8 cellular contexts compared by ENCODE assay signal in the genomic region with DNA sequence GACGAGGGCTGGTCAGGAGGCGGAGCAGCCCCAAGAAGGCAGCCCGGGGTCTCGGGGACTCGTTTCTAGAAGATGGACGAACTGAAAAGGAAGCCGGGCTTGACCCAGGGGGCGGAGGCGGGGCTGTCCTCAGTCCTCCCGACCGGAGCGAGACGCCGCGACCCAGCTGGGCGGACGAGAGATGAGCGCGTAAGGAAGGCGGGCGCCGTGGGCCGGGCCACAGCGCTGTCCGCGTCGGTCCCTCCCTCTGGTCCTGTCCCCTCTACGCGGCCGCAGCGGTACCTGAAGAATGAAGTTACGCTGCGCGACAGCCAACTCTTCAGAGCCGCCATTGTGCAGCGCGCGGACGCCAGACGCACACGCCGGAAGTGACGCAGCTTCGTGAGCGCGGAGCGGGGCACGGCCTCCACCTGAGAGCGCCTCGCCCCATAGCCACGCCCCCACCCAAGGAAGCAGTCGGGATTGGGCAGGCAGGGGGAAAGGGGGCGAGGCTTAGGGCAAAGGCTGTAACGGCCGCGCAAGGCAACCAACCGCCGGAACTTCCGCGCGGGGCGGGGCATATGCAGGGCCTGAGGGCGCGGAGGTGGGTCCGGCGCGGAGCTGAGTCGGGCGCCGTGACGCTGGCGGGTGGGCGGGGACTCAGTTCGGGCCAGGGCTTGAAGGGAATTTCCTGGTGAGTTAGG. TPM values are rescaled to one million over a fixed set of nuclear protein-coding genes. Genes with fewer than 3 reads are reported as not detected.
A peak's percentile ranks its signal among the peaks of the same experiment; 100 is the strongest.
DNase-seq lines count a peak whose midpoint lies in the region; ATAC-seq and FAIRE-seq lines count a peak whose summit lies in the region.

A gene (minus strand): TSS at position 370 of the 683 bp plus-strand sequence. CDS start 38 bp downstream, at position 332.

- H3K27me3 ChIP-seq in muscle layer of duodenum (ENCODE audit: low read depth, low read length), result no peaks in the 10 kb centered on the region

- H3K4me3 Mint-ChIP-seq in activated T-cell treated with anti-CD3 and anti-CD28 coated beads, Interleukin-2, amount 50 U/mL, for 72 hours, result peak within 1 kb of the TSS; percentile 94

- H3K27ac Mint-ChIP-seq in activated T-cell treated with anti-CD3 and anti-CD28 coated beads, Interleukin-2, amount 50 U/mL, for 72 hours, result peak within 1 kb of the TSS; percentile 89

- H3K36me3 Mint-ChIP-seq in activated T-cell treated with anti-CD3 and anti-CD28 coated beads, Interleukin-2, amount 50 U/mL, for 72 hours (ENCODE audit: insufficient read depth in 2 of 2), result peaks cover 2 to 13% of the 10 kb centered on the region in 2 donors

- H3K4me1 ChIP-seq in muscle layer of duodenum (ENCODE audit: control insufficient read depth in 1 of 2, insufficient read depth in 2 of 2, low read length in 2 of 2), result peaks cover 14 to 29% of the 10 kb centered on the region in 2 donors

- FAIRE-seq in RCC 7860 (lab: Jason Lieb, UNC), result peak; percentile 86

- H3K9me3 ChIP-seq in KOPT-K1 (ENCODE audit: insufficient read depth, low read length, poor library complexity, severe bottlenecking), result no peaks in the 10 kb centered on the region
- H3K9me3 ChIP-seq in muscle layer of duodenum (ENCODE audit: control insufficient read depth in 1 of 2, low read length in 2 of 2), result no peaks in the 10 kb centered on the region

- peak within 1 kb of the TSS; percentile 84 to 92 for H3K4me3 ChIP-seq in muscle layer of duodenum (ENCODE audit: low read depth in 1 of 2, low read length in 2 of 2)

- ATAC-seq in GM21786 (IDR thresholded peaks at IDR 0.05; ENCODE audit: unreplicated experiment), result peak; percentile 90
- peak; percentile 90 to 91 for ATAC-seq in activated T-cell treated with anti-CD3 and anti-CD28 coated beads, Interleukin-2, amount 50 U/mL, for 72 hours (replicated peaks in 1 of 2)
- peak; percentile 98 for ATAC-seq in esophagus mucosa

- no peaks in the 10 kb centered on the region for H3K27me3 Mint-ChIP-seq in activated T-cell treated with anti-CD3 and anti-CD28 coated beads, Interleukin-2, amount 50 U/mL, for 72 hours (ENCODE audit: low read depth)

- peaks cover 40% of the 10 kb centered on the region for H3K4me1 Mint-ChIP-seq in activated T-cell treated with anti-CD3 and anti-CD28 coated beads, Interleukin-2, amount 50 U/mL, for 72 hours (ENCODE audit: low read depth)

- peaks cover 53% of the 10 kb centered on the region for H3K36me3 ChIP-seq in KOPT-K1 (ENCODE audit: insufficient read depth, low read length)
- H3K36me3 ChIP-seq in muscle layer of duodenum (ENCODE audit: control insufficient read depth in 1 of 2, insufficient read depth in 2 of 2, low read length in 2 of 2), result peaks cover 20 to 41% of the 10 kb centered on the region in 2 donors

- DNase-seq in DMS79 (lab: John Stamatoyannopoulos, UW) (peak; percentile 99), RCC 7860 (ENCODE audit: low spot score) (peak; percentile 95)
- DNase-seq in activated T-cell treated with anti-CD3 and anti-CD28 coated beads, Interleukin-2, amount 50 U/mL, for 72 hours, result peak; percentile 100
- DNase-seq in stimulated activated CD8-positive, alpha-beta memory T cell treated with anti-CD3 and anti-CD28 coated beads, Interleukin-7, amount 100 ng/mL, for 4 hours (ENCODE audit: low read depth in 2 of 2), result peak; percentile 100

- H3K27ac ChIP-seq in KOPT-K1 (ENCODE audit: low read depth, low read length, poor library complexity, severe bottlenecking) (peak within 1 kb of the TSS; percentile 78), muscle layer of duodenum (ENCODE audit: low read length) (peak within 1 kb of the TSS; percentile 87)

- no peaks in the 10 kb centered on the region for H3K9me3 Mint-ChIP-seq in activated T-cell treated with anti-CD3 and anti-CD28 coated beads, Interleukin-2, amount 50 U/mL, for 72 hours

RNA-seq across cellular contexts. Expression of the gene that starts here (rescaled TPM):
- 10 to 100 TPM; 48.4 to 51.3 TPM for total RNA-seq in activated T-cell treated with anti-CD3 and anti-CD28 coated beads, Interleukin-2, amount 50 U/mL, for 72 hours
- 30.5 TPM for total RNA-seq in esophagus mucosa

Comparison
In these comparisons a context has a peak if more than half of its experiments do, and no peak if none do; other contexts are left out.
1. Peak in every context shown above with its lines: DNase-seq, ATAC-seq, H3K4me3 ChIP-seq and H3K27ac ChIP-seq.